In genomic region chr12:101995684-101996083, GRCh38 we compare ENCODE assay signal across 28 cellular contexts.
"Had no signal": no experiment of that assay in that cellular context is flagged by ENCODE, and none has a peak within 500 bp of the region (broad histone marks: within the 10 kb centered on the region; RNA-seq: fewer than 3 reads in every experiment).

No MANE protein-coding gene starts in this region.

- H2AFZ ChIP-seq: hepatocyte had no signal

- H3K4me2 ChIP-seq: hepatocyte, smooth muscle cell had no signal

- FAIRE-seq: endothelial cell of umbilical vein had no signal

- H3K36me3 ChIP-seq: esophagus muscularis mucosa, gastroesophageal sphincter, heart left ventricle, left lung, neutrophil, prostate gland, right atrium auricular region, stomach, thyroid gland had no signal

- H3K4me1 ChIP-seq: esophagus muscularis mucosa, foreskin keratinocyte, gastroesophageal sphincter, heart left ventricle, prostate gland, right atrium auricular region, stomach, thyroid gland had no signal

- H3K27ac ChIP-seq: esophagus muscularis mucosa, foreskin keratinocyte, gastroesophageal sphincter, heart left ventricle, hepatocyte, left lung, neutrophil, prostate gland, right atrium auricular region, stomach, thyroid gland had no signal

- H3K27me3 ChIP-seq: esophagus muscularis mucosa, foreskin keratinocyte, gastroesophageal sphincter, heart left ventricle, hepatocyte, left lung, neutrophil, right atrium auricular region, stomach, thyroid gland had no signal

- H3K79me2 ChIP-seq: hepatocyte had no signal

- ATAC-seq: foreskin keratinocyte; gastroesophageal sphincter; heart left ventricle; left cardiac atrium; left lung; mucosa of descending colon; natural killer cell treated with Interleukin-12 subunit alpha and Interleukin-12 subunit beta and Interleukin-15 and Interleukin-18, amount 100 ng/mL, for 72 hours; sciatic nerve; stimulated activated effector memory CD8-positive, alpha-beta T cell treated with anti-CD3 and anti-CD28 coated beads, Interleukin-12 subunit alpha, Interleukin-12 subunit beta, amount 100 ng/mL, for 72 hours had no signal

- H3K4me3 ChIP-seq: esophagus muscularis mucosa, gastroesophageal sphincter, heart left ventricle, hepatocyte, left lung, mucosa of descending colon, prostate gland, right atrium auricular region, smooth muscle cell, stomach, thyroid gland had no signal

- H3K9me3 ChIP-seq: esophagus muscularis mucosa, gastroesophageal sphincter, heart left ventricle, left lung, mucosa of descending colon, neutrophil, prostate gland, right atrium auricular region, stomach, thyroid gland had no signal

- DNase-seq: dermis blood vessel endothelial cell; effector memory CD4-positive, alpha-beta T cell; foreskin keratinocyte; heart left ventricle; kidney; left cardiac atrium; left lung; mesenchymal stem cell; mucosa of descending colon; naive B cell; stimulated activated CD4-positive, alpha-beta T cell treated with anti-CD3 and anti-CD28 coated beads, Interleukin-12 subunit alpha, Interleukin-12 subunit beta, amount 100 ng/mL, for 4 hours; stimulated activated CD4-positive, alpha-beta T cell treated with anti-CD3 and anti-CD28 coated beads, Interleukin-1b, Interleukin-23, amount 100 ng/mL, for 48 hours; stimulated activated CD4-positive, alpha-beta T cell treated with anti-CD3 and anti-CD28 coated beads, Interleukin-4, amount 100 ng/mL, for 24 hours; stimulated activated naive CD4-positive, alpha-beta T cell treated with Interleukin-2 at 50 U/mL for 16 hours; stomach; thyroid gland; trophoblast cell had no signal
